Comparison of ENCODE assay signal across 13 cellular contexts in the genomic region with DNA sequence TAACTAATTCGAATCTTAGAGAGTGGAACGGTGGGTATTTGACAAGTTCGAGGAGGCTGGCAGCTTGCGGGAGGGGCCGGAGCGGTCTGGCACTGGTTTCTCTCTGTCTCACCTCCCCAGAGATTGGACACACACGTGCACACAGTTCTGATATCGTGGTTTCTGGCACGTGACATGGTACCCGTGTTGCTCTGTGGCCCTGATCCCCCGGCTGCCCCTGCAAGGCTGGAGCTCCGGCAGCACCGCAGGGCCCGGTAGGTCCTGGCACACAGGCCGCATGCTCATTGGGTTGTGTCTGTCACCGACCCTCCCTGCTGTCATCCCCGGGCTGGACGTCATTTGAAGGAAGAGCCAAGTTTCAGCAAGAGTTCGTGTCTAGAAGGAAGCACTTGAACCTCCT.
DNase-seq lines count a peak whose midpoint lies in the region; ATAC-seq and TF ChIP-seq lines count a peak whose summit lies in the region.
"Had no signal": no experiment of that assay in that cellular context is flagged by ENCODE, and none has a peak within 500 bp of the region (broad histone marks: within the 10 kb centered on the region; RNA-seq: fewer than 3 reads in every experiment).

No MANE protein-coding gene starts in this region.

- no peaks in the 10 kb centered on the region for H3K9me3 Mint-ChIP-seq in activated CD8-positive, alpha-beta T cell treated with anti-CD3 and anti-CD28 coated beads for 36 hours
- H3K9me3 Mint-ChIP-seq in activated CD8-positive, alpha-beta T cell treated with anti-CD3 and anti-CD28 coated beads, Interleukin-2, amount 10 ng/mL, durations not matched to agents 7 days and 5 days (ENCODE audit: insufficient read depth) = no peaks in the 10 kb centered on the region

- H3K4me2 ChIP-seq in neuronal stem cell (ENCODE audit: insufficient read depth, low read length, poor library complexity, severe bottlenecking) = no peak overlapping the region

- H4K91ac ChIP-seq in neuronal stem cell (ENCODE audit: low read depth, low read length, poor library complexity) = no peak overlapping the region

- no peak for DNase-seq in activated CD8-positive, alpha-beta T cell treated with anti-CD3 and anti-CD28 coated beads for 36 hours
- DNase-seq in activated CD8-positive, alpha-beta T cell treated with anti-CD3 and anti-CD28 coated beads, Interleukin-2, amount 10 ng/mL, durations not matched to agents 7 days and 5 days = no peak
- DNase-seq in cerebellar cortex (ENCODE audit: low spot score) = peak; percentile 29
- DNase-seq in neuronal stem cell (ENCODE audit: low spot score) = no peak
- no peak for DNase-seq in DMS 273 treated with DMSO at 0.1 percent for 48 hours (lab: John Stamatoyannopoulos, UW)
- DNase-seq in HEK293T (ENCODE audit: extremely low spot score) = no peak
- no peak for DNase-seq in OCI-M2 (lab: John Stamatoyannopoulos, UW; ENCODE audit: unreplicated experiment)
- DNase-seq: KG1, NCI-H2107, sigmoid colon had no signal

- no peaks in the 10 kb centered on the region for H3K9me3 ChIP-seq in neuronal stem cell (replicated peaks in 1 of 2; ENCODE audit: control insufficient read depth in 2 of 2, insufficient read depth in 1 of 2, low read depth in 1 of 2, low read length in 2 of 2)
- H3K9me3 ChIP-seq: sigmoid colon, thoracic aorta had no signal

- H4K8ac ChIP-seq in neuronal stem cell (ENCODE audit: low read depth, low read length) = no peak overlapping the region

- CTCF ChIA-PET in activated CD8-positive, alpha-beta T cell treated with anti-CD3 and anti-CD28 coated beads for 36 hours (lab: Charles Lee) = interaction anchor here (0.6 to 3.9 kb wide), 21 partner anchors 8 to 138 kb away, joined by 3 to 49 read pairs (median 5); no protein-coding TSS in a partner anchor
- CTCF ChIA-PET in activated CD8-positive, alpha-beta T cell treated with anti-CD3 and anti-CD28 coated beads, Interleukin-2, amount 10 ng/mL, durations not matched to agents 7 days and 5 days (lab: Charles Lee) = interaction anchor here (0.8 to 3.9 kb wide), 18 partner anchors 10 to 252 kb away, joined by 3 to 37 read pairs (median 4); no protein-coding TSS in a partner anchor
- CTCF ChIA-PET in HEK293T (lab: Yijun Ruan, JAX) = interaction anchor here (0.6 to 2.1 kb wide), 2 partner anchors 73 to 1319 kb away, joined by 3 to 11 read pairs; no protein-coding TSS in a partner anchor

- no peak overlapping the region for H3K23ac ChIP-seq in neuronal stem cell (ENCODE audit: low read depth, low read length, poor library complexity)

- H3K9ac ChIP-seq in neuronal stem cell (ENCODE audit: low read depth, low read length, poor library complexity) = peak overlapping the region; percentile 63

- H3K4ac ChIP-seq in neuronal stem cell (ENCODE audit: low read length) = no peak overlapping the region

- H3K27me3 ChIP-seq in neuronal stem cell (ENCODE audit: control insufficient read depth in 3 of 3, insufficient read depth in 3 of 3, low read depth in 1 of 3, low read length in 3 of 3) = no peaks in the 10 kb centered on the region
- H3K27me3 ChIP-seq: sigmoid colon had no signal

- no peak overlapping the region for H2BK12ac ChIP-seq in neuronal stem cell (ENCODE audit: low read length)

- H3K4me3 ChIP-seq in neuronal stem cell (ENCODE audit: low read length in 2 of 2) = no peak overlapping the region
- H3K4me3 ChIP-seq: sigmoid colon, thoracic aorta had no signal

- H3K27me3 Mint-ChIP-seq in activated CD8-positive, alpha-beta T cell treated with anti-CD3 and anti-CD28 coated beads for 36 hours = no peaks in the 10 kb centered on the region
- no peaks in the 10 kb centered on the region for H3K27me3 Mint-ChIP-seq in activated CD8-positive, alpha-beta T cell treated with anti-CD3 and anti-CD28 coated beads, Interleukin-2, amount 10 ng/mL, durations not matched to agents 7 days and 5 days (ENCODE audit: low read depth)

- H2BK120ac ChIP-seq in neuronal stem cell (ENCODE audit: low read depth, low read length) = no peak overlapping the region

- no peak overlapping the region for H3K27ac ChIP-seq in neuronal stem cell (replicated peaks; ENCODE audit: low read length)
- H3K27ac ChIP-seq: epithelial cell of prostate, sigmoid colon, thoracic aorta had no signal

- H3K27ac Mint-ChIP-seq in activated CD8-positive, alpha-beta T cell treated with anti-CD3 and anti-CD28 coated beads for 36 hours = peak overlapping the region; percentile 79
- no peak overlapping the region for H3K27ac Mint-ChIP-seq in activated CD8-positive, alpha-beta T cell treated with anti-CD3 and anti-CD28 coated beads, Interleukin-2, amount 10 ng/mL, durations not matched to agents 7 days and 5 days

- H3K14ac ChIP-seq in neuronal stem cell (ENCODE audit: low read length) = no peak overlapping the region

- intact Hi-C loops in activated CD8-positive, alpha-beta T cell treated with anti-CD3 and anti-CD28 coated beads for 36 hours (cut with micrococcal nuclease) = loop anchor here (5.0 kb wide), 1 partner anchor 72 kb away; no protein-coding TSS in a partner anchor

- H3K4me3 Mint-ChIP-seq in activated CD8-positive, alpha-beta T cell treated with anti-CD3 and anti-CD28 coated beads for 36 hours = no peak overlapping the region
- no peak overlapping the region for H3K4me3 Mint-ChIP-seq in activated CD8-positive, alpha-beta T cell treated with anti-CD3 and anti-CD28 coated beads, Interleukin-2, amount 10 ng/mL, durations not matched to agents 7 days and 5 days

- peaks cover 16% of the 10 kb centered on the region for H3K79me1 ChIP-seq in neuronal stem cell (ENCODE audit: low read depth, low read length)

- no peak overlapping the region for H2AFZ ChIP-seq in neuronal stem cell (ENCODE audit: low read length)

- no peak for ATAC-seq in activated CD8-positive, alpha-beta T cell treated with anti-CD3 and anti-CD28 coated beads for 36 hours
- no peak for ATAC-seq in activated CD8-positive, alpha-beta T cell treated with anti-CD3 and anti-CD28 coated beads, Interleukin-2, amount 10 ng/mL, durations not matched to agents 7 days and 5 days
- ATAC-seq in HG03108 (IDR thresholded peaks at IDR 0.05; ENCODE audit: unreplicated experiment) = peak; percentile 25

- WGBS in neuronal stem cell (ENCODE audit: extremely low coverage in 2 of 2, insufficient read length in 2 of 2, insufficient replicate concordance in 1 of 2), 2 donors = no CpG with 5 or more reads among the region's 19 CpGs

- H3K36me3 Mint-ChIP-seq in activated CD8-positive, alpha-beta T cell treated with anti-CD3 and anti-CD28 coated beads for 36 hours (ENCODE audit: low read depth) = peaks cover 36% of the 10 kb centered on the region
- peaks cover 60% of the 10 kb centered on the region for H3K36me3 Mint-ChIP-seq in activated CD8-positive, alpha-beta T cell treated with anti-CD3 and anti-CD28 coated beads, Interleukin-2, amount 10 ng/mL, durations not matched to agents 7 days and 5 days (ENCODE audit: low read depth)

- peaks cover 85% of the 10 kb centered on the region for H3K4me1 Mint-ChIP-seq in activated CD8-positive, alpha-beta T cell treated with anti-CD3 and anti-CD28 coated beads for 36 hours (ENCODE audit: low read depth)
- peaks cover 82% of the 10 kb centered on the region for H3K4me1 Mint-ChIP-seq in activated CD8-positive, alpha-beta T cell treated with anti-CD3 and anti-CD28 coated beads, Interleukin-2, amount 10 ng/mL, durations not matched to agents 7 days and 5 days (ENCODE audit: low read depth)

- H2AK5ac ChIP-seq in neuronal stem cell (ENCODE audit: low read depth, low read length) = no peak overlapping the region

- H3K4me1 ChIP-seq in neuronal stem cell (ENCODE audit: control insufficient read depth in 2 of 2, insufficient read depth in 1 of 2, low read depth in 1 of 2, low read length in 2 of 2) = peaks cover 0 to 4% of the 10 kb centered on the region in 2 donors

- peak overlapping the region; percentile 57 for H3K18ac ChIP-seq in neuronal stem cell (ENCODE audit: low read length)

- no peak overlapping the region for H2BK15ac ChIP-seq in neuronal stem cell (ENCODE audit: low read length)

- H3K36me3 ChIP-seq in neuronal stem cell (replicated peaks in 1 of 2; ENCODE audit: control insufficient read depth in 2 of 2, insufficient read depth in 2 of 2, low read length in 2 of 2) = peaks cover 7 to 26% of the 10 kb centered on the region in 2 donors
- H3K36me3 ChIP-seq: sigmoid colon had no signal

- H2BK5ac ChIP-seq in neuronal stem cell (ENCODE audit: low read length) = no peak overlapping the region

- POLR2A ChIA-PET in activated CD8-positive, alpha-beta T cell treated with anti-CD3 and anti-CD28 coated beads for 36 hours (lab: Charles Lee) = interaction anchor here (1.0 to 2.9 kb wide), 6 partner anchors 10 to 73 kb away, joined by 3 to 11 read pairs (median 6); no protein-coding TSS in a partner anchor
- POLR2A ChIA-PET in activated CD8-positive, alpha-beta T cell treated with anti-CD3 and anti-CD28 coated beads, Interleukin-2, amount 10 ng/mL, durations not matched to agents 7 days and 5 days (lab: Charles Lee) = interaction anchor here (0.5 to 2.3 kb wide), 6 partner anchors 9 to 73 kb away, joined by 3 to 10 read pairs (median 4); no protein-coding TSS in a partner anchor
- POLR2A ChIA-PET in HEK293T (lab: Yijun Ruan, JAX) = no interaction called here

- TF ChIP-seq CTCF in activated CD8-positive, alpha-beta T cell treated with anti-CD3 and anti-CD28 coated beads for 36 hours (IDR thresholded peaks at IDR 0.05) = no peak

TF ChIP-seq in HEK293T, 16 proteins besides CTCF, POLR2A, EP300 and RAD21 (continues in another document):
- TF ChIP-seq BHLHE40 (IDR thresholded peaks at IDR 0.05; ENCODE audit: borderline replicate concordance) (no peak), FOXA1 (IDR thresholded peaks at IDR 0.05) (no peak), SP1 (IDR thresholded peaks at IDR 0.05) (no peak), L3MBTL2 (conservative IDR thresholded peaks at IDR 0.05) (no peak), SUZ12 (IDR thresholded peaks at IDR 0.05) (no peak), NFRKB (IDR thresholded peaks at IDR 0.05) (no peak), TARDBP (IDR thresholded peaks at IDR 0.05) (no peak), LEF1 (IDR thresholded peaks at IDR 0.05; ENCODE audit: borderline replicate concordance) (no peak), FOXM1 (IDR thresholded peaks at IDR 0.05; ENCODE audit: borderline replicate concordance) (no peak), CTBP1 (IDR thresholded peaks at IDR 0.05; ENCODE audit: borderline replicate concordance) (no peak), HDGF (IDR thresholded peaks at IDR 0.05; ENCODE audit: borderline replicate concordance) (no peak), ELF4 (IDR thresholded peaks at IDR 0.05) (no peak)
- TF ChIP-seq, protein P1, sequence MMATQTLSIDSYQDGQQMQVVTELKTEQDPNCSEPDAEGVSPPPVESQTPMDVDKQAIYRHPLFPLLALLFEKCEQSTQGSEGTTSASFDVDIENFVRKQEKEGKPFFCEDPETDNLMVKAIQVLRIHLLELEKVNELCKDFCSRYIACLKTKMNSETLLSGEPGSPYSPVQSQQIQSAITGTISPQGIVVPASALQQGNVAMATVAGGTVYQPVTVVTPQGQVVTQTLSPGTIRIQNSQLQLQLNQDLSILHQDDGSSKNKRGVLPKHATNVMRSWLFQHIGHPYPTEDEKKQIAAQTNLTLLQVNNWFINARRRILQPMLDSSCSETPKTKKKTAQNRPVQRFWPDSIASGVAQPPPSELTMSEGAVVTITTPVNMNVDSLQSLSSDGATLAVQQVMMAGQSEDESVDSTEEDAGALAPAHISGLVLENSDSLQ (IDR thresholded peaks at IDR 0.05) = no peak
